Comparison of ENCODE assay signal across 15 cellular contexts in the genomic region with DNA sequence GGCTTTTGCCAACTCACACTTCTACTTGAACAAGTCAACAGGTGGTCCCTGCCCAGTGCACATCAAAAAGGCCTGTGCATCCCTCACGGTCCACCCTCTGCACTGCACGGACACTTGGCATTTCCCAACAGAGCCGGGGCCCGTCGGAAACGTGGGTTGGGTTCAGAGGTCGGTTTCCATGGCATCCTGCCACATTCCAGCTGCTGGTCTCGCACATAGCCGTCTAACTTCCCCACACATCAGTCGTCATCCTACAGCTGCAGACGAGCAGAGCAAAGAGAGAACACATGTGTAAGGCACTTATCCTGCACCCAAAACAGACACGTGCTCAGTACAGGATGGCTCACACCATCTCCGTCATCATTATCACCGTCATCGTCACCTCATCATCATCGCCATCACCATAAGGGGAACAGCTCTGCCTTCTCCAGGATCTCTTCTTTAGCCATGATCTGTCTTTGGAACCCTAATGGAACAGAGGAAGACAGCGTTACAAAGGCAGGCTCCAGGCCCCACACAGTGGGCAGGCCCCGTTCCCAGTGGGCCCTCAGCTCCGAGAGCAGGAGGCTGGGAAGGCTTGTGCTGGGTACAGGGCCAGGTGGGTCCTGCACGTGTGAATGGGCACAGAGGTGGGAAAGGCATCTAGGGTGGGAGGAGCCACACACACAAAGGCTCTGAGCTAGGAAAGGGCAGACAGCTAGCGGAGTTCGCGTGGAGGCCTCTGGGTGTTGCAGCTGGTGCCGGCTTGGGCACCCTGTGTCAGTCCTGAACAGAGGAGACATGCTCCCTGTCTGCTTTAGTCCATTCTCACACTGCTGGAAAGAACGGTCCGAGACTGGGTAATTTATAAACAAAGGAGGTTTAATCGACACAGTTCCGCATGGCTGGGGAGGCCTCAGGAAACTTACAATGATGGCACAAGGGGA.
DNase-seq lines count a peak whose midpoint lies in the region; ATAC-seq, FAIRE-seq and TF ChIP-seq lines count a peak whose summit lies in the region.
"Had no signal": no experiment of that assay in that cellular context is flagged by ENCODE, and none has a peak within 500 bp of the region (broad histone marks: within the 10 kb centered on the region; RNA-seq: fewer than 3 reads in every experiment).

No MANE protein-coding gene starts in this region.

- H3K4ac ChIP-seq in H9 (ENCODE audit: low read depth, low read length): no peak overlapping the region

- POLR2A ChIA-PET in WTC11 (lab: Charles Lee) (no interaction called here), HepG2 (lab: Yijun Ruan, JAX) (no interaction called here)

- H3K9me3 Mint-ChIP-seq in H9 (peaks cover 0 to 2% of the 10 kb centered on the region in 2 experiments; a peak in 2 of 5 replicates), WTC11 (no peaks in the 10 kb centered on the region), Calu3 (ENCODE audit: low read depth, unreplicated experiment) (peaks cover 3% of the 10 kb centered on the region)

- WGBS in H9 (ENCODE audit: extremely low coverage, insufficient read length, low lambda C conversion rate): no CpG with 5 or more reads among the region's 28 CpGs
- 34% methylated on average over 27 of the region's 28 CpGs for WGBS in HepG2 (ENCODE audit: low lambda C conversion rate)
- 35 to 61% methylated on average over 14 of the region's 28 CpGs for WGBS in gastroesophageal sphincter (ENCODE audit: low coverage in 1 of 2), 2 donors

- no peak overlapping the region for H2BK15ac ChIP-seq in H9 (ENCODE audit: low read depth, low read length)

- no peak overlapping the region for H3T11ph ChIP-seq in H9 (ENCODE audit: low read length)

- ATAC-seq in WTC11 (no peak), HepG2 (no peak), HG02588 (IDR thresholded peaks at IDR 0.05; ENCODE audit: unreplicated experiment) (no peak), gastroesophageal sphincter (no peak)
- ATAC-seq: Right ventricle myocardium inferior had no signal

- H2BK120ac ChIP-seq in H9 (ENCODE audit: low read depth, low read length, poor library complexity, severe bottlenecking): no peak overlapping the region

- no peak overlapping the region for H3K18ac ChIP-seq in H9 (ENCODE audit: insufficient read length, low read depth, low read length)

- CTCF ChIA-PET in WTC11 (lab: Charles Lee) (interaction anchor here (0.8 kb wide), 1 partner anchor 50 kb away, joined by 3 read pairs; no protein-coding TSS in a partner anchor), HepG2 (lab: Yijun Ruan, JAX; ENCODE audit: low intra/inter-chr PET ratio, low total read pairs) (no interaction called here), Calu3 (lab: Charles Lee) (no interaction called here)

- H2BK20ac ChIP-seq in H9 (ENCODE audit: low read depth, low read length, poor library complexity, severe bottlenecking): no peak overlapping the region

- in situ Hi-C loops in HepG2 (cut with HindIII; ENCODE audit: extremely low pct_ligation_motif_present, low pct_unique_long_range_greater_than_20kb): no loop called here

- no peak for TF ChIP-seq RAD21 in HepG2 (CRISPR knock-in tag; IDR thresholded peaks at IDR 0.05)

- peak; percentile 34 for DNase-seq in H9
- no peak for DNase-seq in WTC11 (ENCODE audit: low spot score)
- no peak for DNase-seq in HepG2 (ENCODE audit: low spot score)
- peak; percentile 42 for DNase-seq in retina
- DNase-seq in Calu3: no peak
- DNase-seq: BE2C, DMS 273 treated with DMSO at 0.1 percent for 48 hours, NCI-H1436 treated with DMSO at 0.1 percent for 48 hours, NCI-H2081, NCI-H345, NCI-H774, SK-N-SH had no signal

- H3K79me1 ChIP-seq in H9 (ENCODE audit: insufficient read depth, low read depth, low read length, poor library complexity, severe bottlenecking): no peaks in the 10 kb centered on the region

- H2BK12ac ChIP-seq in H9 (ENCODE audit: insufficient read length, low read depth, low read length): no peak overlapping the region

- H3K27ac ChIP-seq in H9 (ENCODE audit: insufficient read length, low read depth, low read length): no peak overlapping the region
- no peak overlapping the region for H3K27ac ChIP-seq in HepG2 (ENCODE audit: extremely low read length, insufficient read depth, low read length)
- no peak overlapping the region for H3K27ac ChIP-seq in gastroesophageal sphincter

- no peak overlapping the region for H3K14ac ChIP-seq in H9 (ENCODE audit: insufficient read depth, low read length)

- H3K4me3 Mint-ChIP-seq in H9 (no peak overlapping the region), WTC11 (no peak overlapping the region), Calu3 (ENCODE audit: low read depth, unreplicated experiment) (no peak overlapping the region)

- peak overlapping the region in 1 of 3 experiments; percentile 92; a peak in 1 of 7 replicates for H3K27ac Mint-ChIP-seq in H9
- H3K27ac Mint-ChIP-seq in WTC11: no peak overlapping the region
- no peak overlapping the region for H3K27ac Mint-ChIP-seq in Calu3 (ENCODE audit: unreplicated experiment)

- no peak overlapping the region for H3K56ac ChIP-seq in H9 (ENCODE audit: insufficient read length, low read depth, low read length)

- H3K27me3 Mint-ChIP-seq in H9 (ENCODE audit: low read depth) (peaks cover 66% of the 10 kb centered on the region), WTC11 (ENCODE audit: low read depth) (peaks cover 35% of the 10 kb centered on the region), Calu3 (ENCODE audit: unreplicated experiment) (no peaks in the 10 kb centered on the region)

- TF ChIP-seq EP300 in HepG2 (IDR thresholded peaks at IDR 0.05; ENCODE audit: low read depth in 2 of 2, low read length in 2 of 2): no peak
- no peak for TF ChIP-seq EP300 in HepG2 (CRISPR knock-in tag; IDR thresholded peaks at IDR 0.05; ENCODE audit: borderline replicate concordance)
- TF ChIP-seq EP300 in gastroesophageal sphincter (IDR thresholded peaks at IDR 0.05): no peak

- H2AFZ ChIP-seq in H9 (ENCODE audit: low read length): no peak overlapping the region
- H2AFZ ChIP-seq in HepG2 (ENCODE audit: low read length): no peak overlapping the region

- TF ChIP-seq CTCF in H9 (conservative IDR thresholded peaks at IDR 0.05) (no peak), WTC11 (IDR thresholded peaks at IDR 0.05) (no peak), HepG2 (CRISPR knock-in tag; IDR thresholded peaks at IDR 0.05) (no peak), gastroesophageal sphincter (IDR thresholded peaks at IDR 0.05) (no peak), Calu3 (IDR thresholded peaks at IDR 0.05; ENCODE audit: unreplicated experiment) (no peak)

- no peak overlapping the region for H4K8ac ChIP-seq in H9 (replicated peaks; ENCODE audit: insufficient read length, low read depth, low read length)

- H4K20me1 ChIP-seq in H9 (ENCODE audit: control insufficient read depth, insufficient read depth, insufficient read length): no peaks in the 10 kb centered on the region
- no peaks in the 10 kb centered on the region for H4K20me1 ChIP-seq in HepG2 (ENCODE audit: insufficient read depth, low read length)

- H3K23me2 ChIP-seq in H9 (ENCODE audit: insufficient read length, low read depth, low read length, poor library complexity, severe bottlenecking): peaks cover 13% of the 10 kb centered on the region

- H3K4me2 ChIP-seq in H9 (ENCODE audit: insufficient read depth, insufficient read length, low read length) (no peak overlapping the region), HepG2 (ENCODE audit: low read depth, low read length) (no peak overlapping the region)
- H3K4me2 ChIP-seq: SK-N-SH had no signal

- H3K4me1 ChIP-seq in H9 (ENCODE audit: insufficient read depth, low read length) (0 out of 2 replicates have a peak, but pooled peaks cover 3% of the 10 kb centered on the region), HepG2 (ENCODE audit: insufficient read depth, low read length) (no peaks in the 10 kb centered on the region), gastroesophageal sphincter (peaks cover 0 to 9% (median 0%) of the 10 kb centered on the region in 3 donors)
- H3K4me1 ChIP-seq: BE2C had no signal

- H4K5ac ChIP-seq in H9 (ENCODE audit: insufficient read length, low read depth, low read length): no peak overlapping the region

- no peak overlapping the region for H2AK5ac ChIP-seq in H9 (ENCODE audit: insufficient read length, low read length)

- FAIRE-seq in HepG2 (lab: Jason Lieb, UNC): no peak

- H3K79me2 ChIP-seq in H9 (ENCODE audit: insufficient read depth, low read length): no peaks in the 10 kb centered on the region
- no peaks in the 10 kb centered on the region for H3K79me2 ChIP-seq in HepG2 (ENCODE audit: insufficient read depth, low read length)

- H3K36me3 ChIP-seq in HepG2 (replicated peaks in 1 of 2; ENCODE audit: control insufficient read depth in 1 of 2, insufficient read depth in 2 of 2, low read length in 2 of 2): no peaks in the 10 kb centered on the region
- H3K36me3 ChIP-seq in gastroesophageal sphincter: no peaks in the 10 kb centered on the region
- H3K36me3 ChIP-seq: BE2C had no signal

- BruUV-seq in HepG2 (replicated peaks; lab: Mats Ljungman, UMichigan) (no TSS peak), Calu3 (replicated peaks; lab: Mats Ljungman, UMichigan) (no TSS peak)

- H2BK5ac ChIP-seq in H9 (ENCODE audit: insufficient read length, low read length): no peak overlapping the region

- H3K4me1 Mint-ChIP-seq in H9 (peaks cover 24 to 28% of the 10 kb centered on the region in 2 experiments), WTC11 (peaks cover 40% of the 10 kb centered on the region), Calu3 (ENCODE audit: low read depth, unreplicated experiment) (no peaks in the 10 kb centered on the region)

- TF ChIP-seq POLR2A in HepG2 (IDR thresholded peaks at IDR 0.05; ENCODE audit: insufficient read depth in 1 of 2, low read depth in 2 of 2, low read length in 2 of 2): no peak
- TF ChIP-seq POLR2A in gastroesophageal sphincter (IDR thresholded peaks at IDR 0.05): no peak

- no peak overlapping the region for H4K91ac ChIP-seq in H9 (ENCODE audit: insufficient read length, low read depth, low read length)

- H3K23ac ChIP-seq in H9 (ENCODE audit: insufficient read length, low read depth, low read length): no peak overlapping the region

- H3K9me3 ChIP-seq in H9 (ENCODE audit: control insufficient read depth, low read depth, low read length) (no peaks in the 10 kb centered on the region), HepG2 (ENCODE audit: low read length) (no peaks in the 10 kb centered on the region), gastroesophageal sphincter (peaks cover 0 to 4% (median 0%) of the 10 kb centered on the region in 3 donors)
- H3K9me3 ChIP-seq: BE2C, SK-N-SH had no signal

- H3K4me3 ChIP-seq in HepG2 (replicated peaks in 1 of 3; ENCODE audit: insufficient read depth in 1 of 3, low read depth in 2 of 3, low read length in 3 of 3) (no peak overlapping the region), gastroesophageal sphincter (no peak overlapping the region)

- intact Hi-C loops in HepG2 (cut with micrococcal nuclease; ENCODE audit: unreplicated experiment): no loop called here
- intact Hi-C loops in Calu3 (cut with micrococcal nuclease; ENCODE audit: unreplicated experiment): no loop called here

- no peak overlapping the region for H3K9ac ChIP-seq in H9 (ENCODE audit: extremely low read depth, insufficient read length, low read length)
- H3K9ac ChIP-seq in HepG2 (ENCODE audit: insufficient read depth, low read depth, low read length): no peak overlapping the region
- H3K9ac ChIP-seq: SK-N-SH had no signal

- H3K36me3 Mint-ChIP-seq in H9 (ENCODE audit: insufficient read depth in 1 of 3, low read depth in 3 of 3): no peaks in the 10 kb centered on the region; a peak in 1 of 7 replicates
- no peaks in the 10 kb centered on the region for H3K36me3 Mint-ChIP-seq in WTC11
- H3K36me3 Mint-ChIP-seq in Calu3 (ENCODE audit: insufficient read depth, unreplicated experiment): no peaks in the 10 kb centered on the region

- H3K27me3 ChIP-seq in H9 (ENCODE audit: insufficient read depth, low read length) (peaks cover 3% of the 10 kb centered on the region; the same call in 1 of the 2 replicates), HepG2 (ENCODE audit: control insufficient read depth in 1 of 2, insufficient read depth in 2 of 2, low read length in 2 of 2) (peaks cover 3 to 75% of the 10 kb centered on the region in 2 experiments; a peak in 4 of 5 replicates), gastroesophageal sphincter (peaks cover 66% of the 10 kb centered on the region)

Comparison
In these comparisons a context has a peak if more than half of its experiments do, and no peak if none do; other contexts are left out.
1. DNase-seq: peak in H9 (single experiment) and retina (single experiment); none in WTC11 (single experiment), HepG2 (single experiment) and Calu3 (single experiment).